Comparison of ENCODE assay signal across 11 cellular contexts in the genomic region with DNA sequence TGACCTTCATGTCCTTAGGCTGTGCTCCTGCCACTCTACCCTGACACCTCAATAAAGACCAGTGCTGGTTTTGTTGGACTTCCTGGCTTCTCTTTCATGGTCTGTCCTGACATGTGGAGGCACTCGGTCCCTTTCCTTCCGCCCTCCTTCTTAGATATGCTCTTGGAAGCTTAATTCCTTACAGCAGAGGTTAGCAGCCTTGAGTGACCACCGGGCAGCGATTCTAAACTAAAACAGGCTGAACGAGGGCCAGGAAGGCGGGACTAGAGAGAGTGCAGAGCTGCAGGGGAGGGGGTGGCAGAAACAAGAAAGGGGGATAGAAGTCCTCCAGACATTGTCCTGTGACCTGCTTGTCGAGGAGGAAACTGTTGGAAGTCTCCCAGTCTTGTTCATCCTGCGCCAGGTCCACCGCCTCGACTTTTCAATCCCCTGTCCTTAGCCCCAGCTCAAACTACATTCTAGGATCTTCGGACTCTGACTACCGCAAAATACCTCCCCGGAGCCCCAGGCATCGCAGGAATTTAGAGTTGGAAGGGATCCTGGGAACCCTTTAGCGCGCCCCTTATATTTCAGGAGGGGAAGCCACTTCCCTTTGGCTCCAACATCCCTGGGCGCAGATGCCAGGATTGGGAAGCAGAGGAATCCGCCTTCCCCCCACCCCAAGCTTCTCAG. TPM values are rescaled to one million over a fixed set of nuclear protein-coding genes. Genes with fewer than 3 reads are reported as not detected.
DNase-seq lines count a peak whose midpoint lies in the region; ATAC-seq and TF ChIP-seq lines count a peak whose summit lies in the region.
"Had no signal": no experiment of that assay in that cellular context is flagged by ENCODE, and none has a peak within 500 bp of the region (broad histone marks: within the 10 kb centered on the region; RNA-seq: fewer than 3 reads in every experiment).

No MANE protein-coding gene starts in this region.

- no peak for TF ChIP-seq POLR2A in spleen (IDR thresholded peaks at IDR 0.05)

- H3K9me3 ChIP-seq in spleen: no peaks in the 10 kb centered on the region

- intact Hi-C loops in spleen (cut with DNase I; ENCODE audit: low total_unique reads): no loop called here

- H3K27me3 ChIP-seq in spleen (replicated peaks in 1 of 7): peaks cover 0 to 75% (median 23%) of the 10 kb centered on the region in 7 donors

- H3K27ac Mint-ChIP-seq in activated naive CD8-positive, alpha-beta T cell treated with anti-CD3 and anti-CD28 coated beads, Interleukin-2, amount 10 ng/mL, durations not matched to agents 7 days and 5 days: no peak overlapping the region

- H3K4me1 Mint-ChIP-seq in activated naive CD8-positive, alpha-beta T cell treated with anti-CD3 and anti-CD28 coated beads, Interleukin-2, amount 10 ng/mL, durations not matched to agents 7 days and 5 days: peaks cover 5% of the 10 kb centered on the region

- no peak for ATAC-seq in activated naive CD8-positive, alpha-beta T cell treated with anti-CD3 and anti-CD28 coated beads, Interleukin-2, amount 10 ng/mL, durations not matched to agents 7 days and 5 days (ENCODE audit: low read depth)

- WGBS in spleen, 5 donors: 37 to 52% (median 43%) methylated on average over 15 to 18 of the region's 18 CpGs

- peak; percentile 0 for DNase-seq in GM04504 (ENCODE audit: low read depth)
- DNase-seq in activated naive CD8-positive, alpha-beta T cell treated with anti-CD3 and anti-CD28 coated beads, Interleukin-2, amount 10 ng/mL, durations not matched to agents 7 days and 5 days: no peak
- peak; percentile 46 for DNase-seq in iPS-NIHi11 (ENCODE audit: low spot score)
- no peak for DNase-seq in spleen
- no peak for DNase-seq in HuH-7.5 (ENCODE audit: low spot score)
- DNase-seq in NCI-H2029 treated with DMSO at 0.1 percent for 48 hours (lab: John Stamatoyannopoulos, UW): no peak
- no peak for DNase-seq in NCI-H82 treated with DMSO at 0.1 percent for 48 hours (lab: John Stamatoyannopoulos, UW; ENCODE audit: unreplicated experiment)
- no peak for DNase-seq in kidney tubule cell (ENCODE audit: low spot score)
- DNase-seq: activated naive CD4-positive, alpha-beta T cell treated with Interleukin-2 at 50 U/mL for 16 hours had no signal

- POLR2A ChIA-PET in activated naive CD8-positive, alpha-beta T cell treated with anti-CD3 and anti-CD28 coated beads, Interleukin-2, amount 10 ng/mL, durations not matched to agents 7 days and 5 days (lab: Charles Lee): no interaction called here

- H3K36me3 ChIP-seq in spleen: no peaks in the 10 kb centered on the region

- H3K36me3 Mint-ChIP-seq in activated naive CD8-positive, alpha-beta T cell treated with anti-CD3 and anti-CD28 coated beads, Interleukin-2, amount 10 ng/mL, durations not matched to agents 7 days and 5 days: no peaks in the 10 kb centered on the region

- peaks cover 0 to 21% (median 7%) of the 10 kb centered on the region in 6 donors for H3K4me1 ChIP-seq in spleen

- no peaks in the 10 kb centered on the region for H3K9me3 Mint-ChIP-seq in activated naive CD8-positive, alpha-beta T cell treated with anti-CD3 and anti-CD28 coated beads, Interleukin-2, amount 10 ng/mL, durations not matched to agents 7 days and 5 days

- no peak for TF ChIP-seq CTCF in spleen (IDR thresholded peaks at IDR 0.05 in 8 of 11, conservative IDR thresholded peaks at IDR 0.05 in 3 of 11)

- peak overlapping the region in 5 of 8 donors; percentile 12 to 52 (median 27) for H3K4me3 ChIP-seq in spleen

- H3K27me3 Mint-ChIP-seq in activated naive CD8-positive, alpha-beta T cell treated with anti-CD3 and anti-CD28 coated beads, Interleukin-2, amount 10 ng/mL, durations not matched to agents 7 days and 5 days: peaks cover 27% of the 10 kb centered on the region

- no peak overlapping the region for H3K27ac ChIP-seq in spleen

- peak overlapping the region; percentile 28 for H3K4me3 Mint-ChIP-seq in activated naive CD8-positive, alpha-beta T cell treated with anti-CD3 and anti-CD28 coated beads, Interleukin-2, amount 10 ng/mL, durations not matched to agents 7 days and 5 days

RNA-seq across cellular contexts. Expression of a gene that starts 1.2 kb away (rescaled TPM):
- not detected for total RNA-seq in activated naive CD8-positive, alpha-beta T cell treated with anti-CD3 and anti-CD28 coated beads, Interleukin-2, amount 10 ng/mL, durations not matched to agents 7 days and 5 days
- total RNA-seq in spleen: 10 to 100 TPM in 4 of 7 donors, 1 to 10 TPM in 2, under 1 TPM in 1; 0.86 to 94.3 (median 13.6) TPM
- 1 to 10 TPM in 2 of 3 donors, under 1 TPM in 1; 0.76 to 5.1 (median 1.6) TPM for polyA plus RNA-seq in spleen
- total RNA-seq: LHCN-M2 had no signal
- polyA plus RNA-seq: keratinocyte had no signal

RNA-seq across cellular contexts. Expression of a gene that starts 20.7 kb away (rescaled TPM):
- 10 to 100 TPM; 53.9 to 60.2 TPM for total RNA-seq in activated naive CD8-positive, alpha-beta T cell treated with anti-CD3 and anti-CD28 coated beads, Interleukin-2, amount 10 ng/mL, durations not matched to agents 7 days and 5 days
- 10 to 100 TPM; 43.1 to 73.3 (median 51.4) TPM for total RNA-seq in spleen
- polyA plus RNA-seq in spleen: 10 to 100 TPM; 36.6 to 64.8 (median 42.6) TPM

RNA-seq across cellular contexts. Expression of a gene that starts 45.9 kb away (rescaled TPM):
- 1 to 10 TPM in 1 of 2 experiments, under 1 TPM in 1; 0.53 to 1.0 TPM for total RNA-seq in activated naive CD8-positive, alpha-beta T cell treated with anti-CD3 and anti-CD28 coated beads, Interleukin-2, amount 10 ng/mL, durations not matched to agents 7 days and 5 days
- 1 to 10 TPM in 1 of 7 donors, under 1 TPM in 3, not detected in 3; 0.17 to 1.2 (median 0.53) TPM for total RNA-seq in spleen
- polyA plus RNA-seq in spleen: 1 to 10 TPM; 1.3 to 2.3 (median 1.7) TPM
- total RNA-seq: LHCN-M2 had no signal
- polyA plus RNA-seq: keratinocyte had no signal

RNA-seq across cellular contexts. Expression of a gene that starts 56.9 kb away (rescaled TPM):
- 1 to 10 TPM; 1.4 to 1.5 TPM for total RNA-seq in activated naive CD8-positive, alpha-beta T cell treated with anti-CD3 and anti-CD28 coated beads, Interleukin-2, amount 10 ng/mL, durations not matched to agents 7 days and 5 days
- 10 to 100 TPM; 17.6 to 69.0 (median 36.4) TPM for total RNA-seq in spleen
- polyA plus RNA-seq in spleen: 10 to 100 TPM; 10.7 to 23.6 (median 13.5) TPM

Comparison
In these comparisons a context has a peak if more than half of its experiments do, and no peak if none do; other contexts are left out.
1. DNase-seq: peak in GM04504 (single experiment) and iPS-NIHi11 (single experiment); none in activated naive CD8-positive, alpha-beta T cell treated with anti-CD3 and anti-CD28 coated beads, Interleukin-2, amount 10 ng/mL, durations not matched to agents 7 days and 5 days (single experiment), spleen (single experiment), HuH-7.5 (single experiment), NCI-H2029 treated with DMSO at 0.1 percent for 48 hours (single experiment), NCI-H82 treated with DMSO at 0.1 percent for 48 hours (single experiment) and kidney tubule cell (single experiment).